ENCODE assay signal across 11 cellular contexts in the genomic region with DNA sequence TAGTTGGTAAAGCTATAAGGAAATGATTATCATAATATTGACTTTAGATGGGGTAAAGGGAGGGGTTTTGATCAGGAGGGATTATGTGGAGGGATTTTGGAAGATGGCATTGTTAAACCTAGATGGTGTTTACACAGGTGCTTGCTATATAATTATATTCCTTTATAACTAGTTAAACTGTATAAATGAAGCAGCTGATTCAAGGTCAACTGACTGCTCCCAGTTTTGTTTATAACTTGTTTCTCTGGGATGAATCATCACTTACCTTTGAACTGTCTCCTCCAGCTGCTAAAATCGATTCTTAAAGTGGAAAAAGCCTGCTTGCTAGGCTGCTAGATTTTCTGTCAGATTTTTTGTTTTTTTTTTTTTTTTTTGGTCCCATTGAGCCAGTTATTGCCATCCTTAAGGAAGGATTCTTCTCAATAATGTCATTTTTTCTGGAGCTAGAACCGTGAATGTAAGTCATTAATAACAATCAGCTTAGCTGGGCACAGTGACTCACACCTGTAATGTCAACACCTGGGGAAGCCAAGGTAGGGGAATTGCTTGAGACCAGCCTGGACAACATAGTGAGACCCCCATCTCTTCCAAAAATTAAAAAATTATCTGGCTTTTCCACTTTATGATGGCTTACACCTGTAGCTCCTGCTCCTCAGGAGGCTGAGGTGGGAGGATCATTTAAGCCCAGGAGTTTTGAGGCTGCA.
DNase-seq lines count a peak whose midpoint lies in the region; ATAC-seq, FAIRE-seq and TF ChIP-seq lines count a peak whose summit lies in the region.
"Had no signal": no experiment of that assay in that cellular context is flagged by ENCODE, and none has a peak within 500 bp of the region (broad histone marks: within the 10 kb centered on the region; RNA-seq: fewer than 3 reads in every experiment).

No MANE protein-coding gene starts in this region.

- 0 out of 2 replicates have a peak, but pooled peaks cover 5% of the 10 kb centered on the region for H3K4me1 ChIP-seq in HEK293 (ENCODE audit: control insufficient read depth, insufficient read depth, low read length)
- H3K4me1 ChIP-seq in pancreas: no peaks in the 10 kb centered on the region

- WGBS in pancreas, 2 donors: 14 to 27% methylated on average over 2 of the region's 2 CpGs

- H3K36me3 ChIP-seq in HEK293 (ENCODE audit: control insufficient read depth in 2 of 2, insufficient read depth in 1 of 2, low read length in 2 of 2) (no peaks in the 10 kb centered on the region; a peak in 1 of 3 replicates), pancreas (no peaks in the 10 kb centered on the region)

- DNase-seq in NCI-H2227 treated with DMSO at 0.1 percent for 48 hours (lab: John Stamatoyannopoulos, UW) (peak; percentile 68), pancreas (no peak), dorsolateral prefrontal cortex (no peak), kidney glomerular epithelial cell (lab: John Stamatoyannopoulos, UW) (no peak), OCI-M1 (lab: John Stamatoyannopoulos, UW) (no peak)
- DNase-seq: activated T-cell treated with anti-CD3 and anti-CD28 coated beads, Interleukin-2, amount 50 U/mL, for 1 hour; NCI-H1694 had no signal

- no peak overlapping the region for H3K4me3 ChIP-seq in HEK293 (ENCODE audit: low read depth, low read length)
- H3K4me3 ChIP-seq in pancreas: no peak overlapping the region
- H3K4me3 ChIP-seq in dorsolateral prefrontal cortex: no peak overlapping the region

- FAIRE-seq in colon (lab: Jason Lieb, UNC): peak; percentile 84
- FAIRE-seq in pancreas (lab: Jason Lieb, UNC): peak; percentile 84
- FAIRE-seq: D721Med had no signal

- intact Hi-C loops in pancreas (cut with DNase I): no loop called here
- intact Hi-C loops in dorsolateral prefrontal cortex (cut with DNase I): no loop called here

- POLR2A ChIA-PET in HEK293 (lab: Yijun Ruan, JAX): no interaction called here

- no peaks in the 10 kb centered on the region for H3K27me3 ChIP-seq in pancreas
- no peaks in the 10 kb centered on the region for H3K27me3 ChIP-seq in dorsolateral prefrontal cortex

- H3K9me3 ChIP-seq in HEK293 (ENCODE audit: control insufficient read depth, insufficient read depth, low read depth, low read length) (no peaks in the 10 kb centered on the region), pancreas (no peaks in the 10 kb centered on the region)

- TF ChIP-seq CTCF in HEK293 (tag by site-specific recombination; IDR thresholded peaks at IDR 0.05) (no peak), pancreas (IDR thresholded peaks at IDR 0.05) (no peak), dorsolateral prefrontal cortex (IDR thresholded peaks at IDR 0.05 in 54 of 56, conservative IDR thresholded peaks at IDR 0.05 in 2 of 56; ENCODE audit: low read depth in 1 of 56, partially characterized antibody in 56 of 56) (no peak)

- ATAC-seq in pancreas: peak; percentile 46 to 77 (median 58)
- no peak for ATAC-seq in HG03520 (IDR thresholded peaks at IDR 0.05; ENCODE audit: unreplicated experiment)

- H3K27ac ChIP-seq in HEK293 (ENCODE audit: extremely low read depth, low read depth, low read length) (no peak overlapping the region), pancreas (peak overlapping the region in 1 of 4 donors; percentile 2), dorsolateral prefrontal cortex (no peak overlapping the region)

- CTCF ChIA-PET in HEK293 (lab: Yijun Ruan, JAX): interaction anchor here (0.6 to 0.9 kb wide), 2 partner anchors 20 to 75 kb away, joined by 3 read pairs; no protein-coding TSS in a partner anchor

TF ChIP-seq in HEK293, 187 proteins besides CTCF, POLR2A, EP300 and RAD21 (continues in another document):
- TF ChIP-seq KLF7 (tag by site-specific recombination; IDR thresholded peaks at IDR 0.05; ENCODE audit: borderline replicate concordance): no peak
- TF ChIP-seq ZNF221 (tag by site-specific recombination; IDR thresholded peaks at IDR 0.05; ENCODE audit: borderline replicate concordance): no peak
- no peak for TF ChIP-seq ZNF211 (tag by site-specific recombination; IDR thresholded peaks at IDR 0.05; ENCODE audit: low read depth)
- TF ChIP-seq ZNF423 (tag by site-specific recombination; IDR thresholded peaks at IDR 0.05): no peak
- no peak for TF ChIP-seq ELK4 (IDR thresholded peaks at IDR 0.05; ENCODE audit: borderline replicate concordance, low read depth, low read length)
- TF ChIP-seq ZNF701 (tag by site-specific recombination; IDR thresholded peaks at IDR 0.05): no peak
- TF ChIP-seq SP3 (tag by site-specific recombination; IDR thresholded peaks at IDR 0.05): 0 out of 2 replicates have a peak, but pooled peaks have one; percentile 17
- TF ChIP-seq GLI4 (tag by site-specific recombination; IDR thresholded peaks at IDR 0.05): no peak
- TF ChIP-seq ZSCAN5A (tag by site-specific recombination; IDR thresholded peaks at IDR 0.05): no peak
- TF ChIP-seq, protein P1, sequence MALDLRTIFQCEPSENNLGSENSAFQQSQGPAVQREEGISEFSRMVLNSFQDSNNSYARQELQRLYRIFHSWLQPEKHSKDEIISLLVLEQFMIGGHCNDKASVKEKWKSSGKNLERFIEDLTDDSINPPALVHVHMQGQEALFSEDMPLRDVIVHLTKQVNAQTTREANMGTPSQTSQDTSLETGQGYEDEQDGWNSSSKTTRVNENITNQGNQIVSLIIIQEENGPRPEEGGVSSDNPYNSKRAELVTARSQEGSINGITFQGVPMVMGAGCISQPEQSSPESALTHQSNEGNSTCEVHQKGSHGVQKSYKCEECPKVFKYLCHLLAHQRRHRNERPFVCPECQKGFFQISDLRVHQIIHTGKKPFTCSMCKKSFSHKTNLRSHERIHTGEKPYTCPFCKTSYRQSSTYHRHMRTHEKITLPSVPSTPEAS (tag by site-specific recombination; IDR thresholded peaks at IDR 0.05): no peak
- no peak for TF ChIP-seq ZNF529 (tag by site-specific recombination; IDR thresholded peaks at IDR 0.05; ENCODE audit: insufficient replicate concordance)
- no peak for TF ChIP-seq ZNF362 (tag by site-specific recombination; IDR thresholded peaks at IDR 0.05)
- TF ChIP-seq ZNF146 (tag by site-specific recombination; IDR thresholded peaks at IDR 0.05): no peak
- no peak for TF ChIP-seq ZNF324 (tag by site-specific recombination; IDR thresholded peaks at IDR 0.05)
- TF ChIP-seq, protein P2, sequence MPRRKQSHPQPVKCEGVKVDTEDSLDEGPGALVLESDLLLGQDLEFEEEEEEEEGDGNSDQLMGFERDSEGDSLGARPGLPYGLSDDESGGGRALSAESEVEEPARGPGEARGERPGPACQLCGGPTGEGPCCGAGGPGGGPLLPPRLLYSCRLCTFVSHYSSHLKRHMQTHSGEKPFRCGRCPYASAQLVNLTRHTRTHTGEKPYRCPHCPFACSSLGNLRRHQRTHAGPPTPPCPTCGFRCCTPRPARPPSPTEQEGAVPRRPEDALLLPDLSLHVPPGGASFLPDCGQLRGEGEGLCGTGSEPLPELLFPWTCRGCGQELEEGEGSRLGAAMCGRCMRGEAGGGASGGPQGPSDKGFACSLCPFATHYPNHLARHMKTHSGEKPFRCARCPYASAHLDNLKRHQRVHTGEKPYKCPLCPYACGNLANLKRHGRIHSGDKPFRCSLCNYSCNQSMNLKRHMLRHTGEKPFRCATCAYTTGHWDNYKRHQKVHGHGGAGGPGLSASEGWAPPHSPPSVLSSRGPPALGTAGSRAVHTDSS (tag by site-specific recombination; IDR thresholded peaks at IDR 0.05): no peak
- no peak for TF ChIP-seq ZNF184 (tag by site-specific recombination; IDR thresholded peaks at IDR 0.05)
- TF ChIP-seq ZNF37A (tag by site-specific recombination; IDR thresholded peaks at IDR 0.05): no peak
- no peak for TF ChIP-seq ZBTB6 (tag by site-specific recombination; IDR thresholded peaks at IDR 0.05)
- no peak for TF ChIP-seq ZNF510 (tag by site-specific recombination; IDR thresholded peaks at IDR 0.05; ENCODE audit: insufficient replicate concordance)
